Comparison of ENCODE assay signal across 19 cellular contexts in the genomic region with DNA sequence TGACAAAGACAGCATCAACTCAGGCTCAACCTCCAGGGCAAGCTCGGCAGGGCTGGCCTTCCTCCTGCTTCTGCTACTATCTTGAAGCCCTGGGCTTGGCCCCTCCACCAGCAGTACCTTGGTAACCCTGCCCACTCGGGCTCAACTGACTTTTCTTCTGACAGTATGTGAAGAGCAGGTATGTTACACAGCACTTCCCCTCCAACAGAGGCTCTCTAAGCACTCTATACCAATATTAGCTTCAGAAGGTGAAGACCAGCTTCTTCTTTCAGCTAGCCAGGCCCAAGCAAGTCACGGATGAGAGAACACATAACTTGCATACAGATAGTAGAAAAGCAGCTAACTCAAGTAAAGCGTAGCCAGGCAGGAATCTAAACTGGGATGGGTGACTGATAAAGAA.
A peak's percentile ranks its signal among the peaks of the same experiment; 100 is the strongest.
DNase-seq lines count a peak whose midpoint lies in the region; ATAC-seq, FAIRE-seq and TF ChIP-seq lines count a peak whose summit lies in the region.
"Had no signal": no experiment of that assay in that cellular context is flagged by ENCODE, and none has a peak within 500 bp of the region (broad histone marks: within the 10 kb centered on the region; RNA-seq: fewer than 3 reads in every experiment).

No MANE protein-coding gene starts in this region.

- no peak overlapping the region for H3K27ac Mint-ChIP-seq in WTC11
- H3K27ac Mint-ChIP-seq: activated naive CD4-positive, alpha-beta T cell treated with anti-CD3 and anti-CD28 coated beads for 36 hours had no signal

- DNase-seq in GM12892 (ENCODE audit: insufficient read length): no peak
- DNase-seq in WTC11 (ENCODE audit: low spot score): no peak
- no peak for DNase-seq in SJCRH30
- no peak for DNase-seq in stimulated activated naive CD4-positive, alpha-beta T cell (lab: John Stamatoyannopoulos, UW)
- no peak for DNase-seq in ecto neural progenitor cell (ENCODE audit: low spot score)
- DNase-seq: activated CD4-positive, alpha-beta T cell treated with anti-CD3 and anti-CD28 coated beads, Interleukin-2, amount 50 U/mL, for 1 hour; activated naive CD4-positive, alpha-beta T cell treated with anti-CD3 and anti-CD28 coated beads for 36 hours; activated T-cell treated with anti-CD3 and anti-CD28 coated beads for 4 hours; left cardiac atrium; stimulated activated CD4-positive, alpha-beta T cell treated with anti-CD3 and anti-CD28 coated beads, Interleukin-15, amount 100 ng/mL, for 24 hours; stomach; upper lobe of right lung had no signal

- no peaks in the 10 kb centered on the region for H3K36me3 Mint-ChIP-seq in WTC11

- TF ChIP-seq CTCF in WTC11 (IDR thresholded peaks at IDR 0.05): no peak

- POLR2A ChIA-PET in WTC11 (lab: Charles Lee): no interaction called here

- CTCF ChIA-PET in WTC11 (lab: Charles Lee): interaction anchor here (0.9 kb wide), 1 partner anchor 94 kb away, joined by 3 read pairs; no protein-coding TSS in a partner anchor

- peaks cover 8% of the 10 kb centered on the region for H3K9me3 Mint-ChIP-seq in WTC11
- H3K9me3 Mint-ChIP-seq: activated naive CD4-positive, alpha-beta T cell treated with anti-CD3 and anti-CD28 coated beads for 36 hours had no signal

- no peak overlapping the region for H3K4me3 Mint-ChIP-seq in WTC11
- H3K4me3 Mint-ChIP-seq: activated naive CD4-positive, alpha-beta T cell treated with anti-CD3 and anti-CD28 coated beads for 36 hours had no signal

- H3K27me3 Mint-ChIP-seq in WTC11 (ENCODE audit: low read depth): no peaks in the 10 kb centered on the region

- H3K9me3 ChIP-seq in SJCRH30 (replicated peaks): no peaks in the 10 kb centered on the region
- H3K9me3 ChIP-seq: A549, stomach, upper lobe of right lung had no signal

- no peaks in the 10 kb centered on the region for H3K4me1 Mint-ChIP-seq in WTC11

- H3K27ac ChIP-seq in SJCRH30: no peak overlapping the region
- H3K27ac ChIP-seq: A549, stomach, upper lobe of right lung had no signal

- peak; percentile 96 for FAIRE-seq in GM12892 (lab: Jason Lieb, UNC)
- FAIRE-seq: astrocyte, HTR-8/SVneo, TTC549 had no signal

- H3K4me1 ChIP-seq in SJCRH30: no peaks in the 10 kb centered on the region
- H3K4me1 ChIP-seq: A549, stomach had no signal

- H3K36me3 ChIP-seq in SJCRH30: no peaks in the 10 kb centered on the region
- H3K36me3 ChIP-seq: stomach, upper lobe of right lung had no signal

- ATAC-seq in GM19372 (IDR thresholded peaks at IDR 0.05; ENCODE audit: low read depth, unreplicated experiment) (peak; percentile 58), HG02870 (IDR thresholded peaks at IDR 0.05; ENCODE audit: unreplicated experiment) (peak; percentile 65), WTC11 (peak; percentile 55), HG03521 (IDR thresholded peaks at IDR 0.05; ENCODE audit: unreplicated experiment) (no peak)
- ATAC-seq: A549, left cardiac atrium, upper lobe of right lung had no signal

- TF ChIP-seq POLR2A in GM12892 (IDR thresholded peaks at IDR 0.05; ENCODE audit: low read depth, low read length): no peak

- H3K27me3 ChIP-seq in SJCRH30: no peaks in the 10 kb centered on the region
- H3K27me3 ChIP-seq: stomach, upper lobe of right lung had no signal

- H3K4me3 ChIP-seq in SJCRH30: no peak overlapping the region
- H3K4me3 ChIP-seq: A549, stomach, upper lobe of right lung had no signal

TF ChIP-seq in WTC11, 78 proteins besides CTCF, POLR2A, EP300 and RAD21:
- no peak for TF ChIP-seq NR1H2 (CRISPR knock-in tag; IDR thresholded peaks at IDR 0.05)
- TF ChIP-seq ZNF232 (CRISPR knock-in tag; IDR thresholded peaks at IDR 0.05): no peak
- TF ChIP-seq OVOL2 (CRISPR knock-in tag; IDR thresholded peaks at IDR 0.05; ENCODE audit: borderline replicate concordance): no peak
- TF ChIP-seq, protein P1, sequence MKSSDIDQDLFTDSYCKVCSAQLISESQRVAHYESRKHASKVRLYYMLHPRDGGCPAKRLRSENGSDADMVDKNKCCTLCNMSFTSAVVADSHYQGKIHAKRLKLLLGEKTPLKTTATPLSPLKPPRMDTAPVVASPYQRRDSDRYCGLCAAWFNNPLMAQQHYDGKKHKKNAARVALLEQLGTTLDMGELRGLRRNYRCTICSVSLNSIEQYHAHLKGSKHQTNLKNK (CRISPR knock-in tag; IDR thresholded peaks at IDR 0.05): no peak
- TF ChIP-seq, protein P2, sequence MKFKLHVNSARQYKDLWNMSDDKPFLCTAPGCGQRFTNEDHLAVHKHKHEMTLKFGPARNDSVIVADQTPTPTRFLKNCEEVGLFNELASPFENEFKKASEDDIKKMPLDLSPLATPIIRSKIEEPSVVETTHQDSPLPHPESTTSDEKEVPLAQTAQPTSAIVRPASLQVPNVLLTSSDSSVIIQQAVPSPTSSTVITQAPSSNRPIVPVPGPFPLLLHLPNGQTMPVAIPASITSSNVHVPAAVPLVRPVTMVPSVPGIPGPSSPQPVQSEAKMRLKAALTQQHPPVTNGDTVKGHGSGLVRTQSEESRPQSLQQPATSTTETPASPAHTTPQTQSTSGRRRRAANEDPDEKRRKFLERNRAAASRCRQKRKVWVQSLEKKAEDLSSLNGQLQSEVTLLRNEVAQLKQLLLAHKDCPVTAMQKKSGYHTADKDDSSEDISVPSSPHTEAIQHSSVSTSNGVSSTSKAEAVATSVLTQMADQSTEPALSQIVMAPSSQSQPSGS (CRISPR knock-in tag; IDR thresholded peaks at IDR 0.05; ENCODE audit: borderline replicate concordance, low read depth): no peak
- no peak for TF ChIP-seq RORB (CRISPR knock-in tag; IDR thresholded peaks at IDR 0.05)
- TF ChIP-seq ESRRA (CRISPR knock-in tag; IDR thresholded peaks at IDR 0.05; ENCODE audit: borderline replicate concordance): no peak
- TF ChIP-seq ZNF396 (CRISPR knock-in tag; IDR thresholded peaks at IDR 0.05; ENCODE audit: borderline replicate concordance): no peak
- TF ChIP-seq, protein P3, sequence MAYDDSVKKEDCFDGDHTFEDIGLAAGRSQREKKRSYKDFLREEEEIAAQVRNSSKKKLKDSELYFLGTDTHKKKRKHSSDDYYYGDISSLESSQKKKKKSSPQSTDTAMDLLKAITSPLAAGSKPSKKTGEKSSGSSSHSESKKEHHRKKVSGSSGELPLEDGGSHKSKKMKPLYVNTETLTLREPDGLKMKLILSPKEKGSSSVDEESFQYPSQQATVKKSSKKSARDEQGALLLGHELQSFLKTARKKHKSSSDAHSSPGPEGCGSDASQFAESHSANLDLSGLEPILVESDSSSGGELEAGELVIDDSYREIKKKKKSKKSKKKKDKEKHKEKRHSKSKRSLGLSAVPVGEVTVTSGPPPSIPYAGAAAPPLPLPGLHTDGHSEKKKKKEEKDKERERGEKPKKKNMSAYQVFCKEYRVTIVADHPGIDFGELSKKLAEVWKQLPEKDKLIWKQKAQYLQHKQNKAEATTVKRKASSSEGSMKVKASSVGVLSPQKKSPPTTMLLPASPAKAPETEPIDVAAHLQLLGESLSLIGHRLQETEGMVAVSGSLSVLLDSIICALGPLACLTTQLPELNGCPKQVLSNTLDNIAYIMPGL (CRISPR knock-in tag; IDR thresholded peaks at IDR 0.05): no peak
- TF ChIP-seq CBFB (CRISPR knock-in tag; IDR thresholded peaks at IDR 0.05; ENCODE audit: low read depth): no peak
- TF ChIP-seq EMX1 (CRISPR knock-in tag; IDR thresholded peaks at IDR 0.05): no peak
- no peak for TF ChIP-seq SOX15 (CRISPR knock-in tag; IDR thresholded peaks at IDR 0.05)
